In the genomic region with DNA sequence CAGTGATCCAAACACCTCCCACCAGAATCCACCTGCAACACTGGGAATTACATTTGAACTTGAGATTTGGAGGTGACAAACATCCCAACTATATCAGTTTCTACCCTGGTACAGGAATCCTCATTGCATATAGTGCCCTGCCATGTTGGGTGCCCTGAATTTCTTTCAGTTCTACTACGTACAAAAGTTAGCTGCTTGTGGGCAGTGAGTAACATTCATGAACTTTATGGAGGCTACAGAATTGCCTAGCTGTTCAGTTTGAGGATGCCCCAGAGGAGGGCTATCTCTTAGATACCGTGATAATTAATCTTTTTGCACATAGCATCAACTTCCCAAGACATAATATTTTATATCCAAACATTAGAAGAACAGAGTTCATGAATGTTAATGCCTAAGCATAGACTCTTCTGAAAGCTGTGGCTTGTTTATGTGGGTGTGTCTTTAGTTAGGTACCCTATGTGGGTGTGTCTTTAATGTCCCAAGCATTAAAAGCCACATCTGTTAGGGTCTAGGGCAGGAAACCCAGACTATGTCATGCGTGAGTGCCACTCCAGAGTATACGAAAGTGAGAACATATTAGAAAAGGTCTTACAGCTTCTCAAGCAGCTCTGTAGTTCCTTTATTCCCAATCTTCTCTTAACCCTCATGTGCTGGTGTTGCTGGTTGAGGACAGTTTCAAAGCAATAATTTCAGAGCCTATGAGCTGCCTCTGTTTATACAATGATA, we compare ENCODE assay signal across 11 cellular contexts. TPM values are rescaled to one million over a fixed set of nuclear protein-coding genes. Genes with fewer than 3 reads are reported as not detected.
DNase-seq lines count a peak whose midpoint lies in the region; ATAC-seq and TF ChIP-seq lines count a peak whose summit lies in the region.
"Had no signal": no experiment of that assay in that cellular context is flagged by ENCODE, and none has a peak within 500 bp of the region (broad histone marks: within the 10 kb centered on the region; RNA-seq: fewer than 3 reads in every experiment).

No MANE protein-coding gene starts in this region.

- no peaks in the 10 kb centered on the region for H3K36me3 Mint-ChIP-seq in naive B cell
- H3K36me3 Mint-ChIP-seq in activated T-helper 2 cell treated with anti-CD3 and anti-CD28 coated beads, Interferon-gamma antibody, Interleukin-2, Interleukin-4, amounts not matched to agents 10 μg/mL and 5 μg/mL and 100 μg/mL, durations not matched to agents 14 hours and 24 hours and 36 hours (ENCODE audit: low read depth): no peaks in the 10 kb centered on the region

- no peak for TF ChIP-seq EP300 in gastroesophageal sphincter (IDR thresholded peaks at IDR 0.05)

- no peaks in the 10 kb centered on the region for H3K36me3 ChIP-seq in MG63
- H3K36me3 ChIP-seq in gastroesophageal sphincter: no peaks in the 10 kb centered on the region
- H3K36me3 ChIP-seq: cardiac muscle cell had no signal

- ATAC-seq in GM18870 (IDR thresholded peaks at IDR 0.05; ENCODE audit: unreplicated experiment): peak; percentile 90
- peak; percentile 90 for ATAC-seq in GM21717 (IDR thresholded peaks at IDR 0.05; ENCODE audit: unreplicated experiment)
- peak; percentile 88 for ATAC-seq in HG03175 (IDR thresholded peaks at IDR 0.05; ENCODE audit: unreplicated experiment)
- ATAC-seq in naive B cell (ENCODE audit: low read depth in 2 of 2): peak; percentile 99
- ATAC-seq in gastroesophageal sphincter: no peak

- WGBS in gastroesophageal sphincter (ENCODE audit: low coverage in 1 of 2), 2 donors: 74 to 82% methylated on average over 2 to 4 of the region's 4 CpGs

- H3K4me3 ChIP-seq in MG63: no peak overlapping the region
- no peak overlapping the region for H3K4me3 ChIP-seq in gastroesophageal sphincter
- H3K4me3 ChIP-seq: cardiac muscle cell had no signal

- H3K9me3 ChIP-seq in MG63 (no peaks in the 10 kb centered on the region), gastroesophageal sphincter (no peaks in the 10 kb centered on the region)

- no peaks in the 10 kb centered on the region for H3K27me3 Mint-ChIP-seq in naive B cell
- H3K27me3 Mint-ChIP-seq in activated T-helper 2 cell treated with anti-CD3 and anti-CD28 coated beads, Interferon-gamma antibody, Interleukin-2, Interleukin-4, amounts not matched to agents 10 μg/mL and 5 μg/mL and 100 μg/mL, durations not matched to agents 14 hours and 24 hours and 36 hours (ENCODE audit: low read depth): no peaks in the 10 kb centered on the region
- H3K27me3 Mint-ChIP-seq: activated T-cell treated with anti-CD3 and anti-CD28 coated beads, Interleukin-2, amount 50 U/mL, for 24 hours had no signal

- TF ChIP-seq CTCF in gastroesophageal sphincter (IDR thresholded peaks at IDR 0.05): no peak

- H3K4me1 ChIP-seq in gastroesophageal sphincter: no peaks in the 10 kb centered on the region

- H3K9me3 Mint-ChIP-seq in naive B cell: peaks cover 0 to 4% (median 0%) of the 10 kb centered on the region in 7 donors
- no peaks in the 10 kb centered on the region for H3K9me3 Mint-ChIP-seq in activated T-helper 2 cell treated with anti-CD3 and anti-CD28 coated beads, Interferon-gamma antibody, Interleukin-2, Interleukin-4, amounts not matched to agents 10 μg/mL and 5 μg/mL and 100 μg/mL, durations not matched to agents 14 hours and 24 hours and 36 hours
- H3K9me3 Mint-ChIP-seq: activated T-cell treated with anti-CD3 and anti-CD28 coated beads, Interleukin-2, amount 50 U/mL, for 24 hours had no signal

- peaks cover 19 to 29% (median 20%) of the 10 kb centered on the region in 3 donors for H3K4me1 Mint-ChIP-seq in naive B cell
- peaks cover 1% of the 10 kb centered on the region for H3K4me1 Mint-ChIP-seq in activated T-helper 2 cell treated with anti-CD3 and anti-CD28 coated beads, Interferon-gamma antibody, Interleukin-2, Interleukin-4, amounts not matched to agents 10 μg/mL and 5 μg/mL and 100 μg/mL, durations not matched to agents 14 hours and 24 hours and 36 hours (ENCODE audit: low read depth)

- H3K27me3 ChIP-seq in MG63 (no peaks in the 10 kb centered on the region), gastroesophageal sphincter (no peaks in the 10 kb centered on the region)
- H3K27me3 ChIP-seq: cardiac muscle cell had no signal

- H3K27ac Mint-ChIP-seq in naive B cell: peak overlapping the region; percentile 8 to 86 (median 72)
- H3K27ac Mint-ChIP-seq in activated T-helper 2 cell treated with anti-CD3 and anti-CD28 coated beads, Interferon-gamma antibody, Interleukin-2, Interleukin-4, amounts not matched to agents 10 μg/mL and 5 μg/mL and 100 μg/mL, durations not matched to agents 14 hours and 24 hours and 36 hours: no peak overlapping the region
- H3K27ac Mint-ChIP-seq: activated T-cell treated with anti-CD3 and anti-CD28 coated beads, Interleukin-2, amount 50 U/mL, for 24 hours had no signal

- peak; percentile 52 for DNase-seq in naive B cell
- DNase-seq in activated T-helper 2 cell treated with anti-CD3 and anti-CD28 coated beads, Interferon-gamma antibody, Interleukin-2, Interleukin-4, amounts not matched to agents 10 μg/mL and 5 μg/mL and 100 μg/mL, durations not matched to agents 14 hours and 24 hours and 36 hours (ENCODE audit: low spot score): no peak
- DNase-seq in MG63: no peak
- no peak for DNase-seq in NCI-H2107 (lab: John Stamatoyannopoulos, UW)
- DNase-seq: activated T-cell treated with anti-CD3 and anti-CD28 coated beads, Interleukin-2, amount 50 U/mL, for 24 hours; islet precursor cell had no signal

- intact Hi-C loops in activated T-helper 2 cell treated with anti-CD3 and anti-CD28 coated beads, Interferon-gamma antibody, Interleukin-2, Interleukin-4, amounts not matched to agents 10 μg/mL and 5 μg/mL and 100 μg/mL, durations not matched to agents 14 hours and 24 hours and 36 hours (cut with micrococcal nuclease): no loop called here

- no peak for TF ChIP-seq POLR2A in gastroesophageal sphincter (IDR thresholded peaks at IDR 0.05)

- H3K27ac ChIP-seq in gastroesophageal sphincter: no peak overlapping the region
- H3K27ac ChIP-seq: cardiac muscle cell had no signal

- peak overlapping the region in 7 of 8 donors; percentile 14 to 74 (median 47) for H3K4me3 Mint-ChIP-seq in naive B cell
- no peak overlapping the region for H3K4me3 Mint-ChIP-seq in activated T-helper 2 cell treated with anti-CD3 and anti-CD28 coated beads, Interferon-gamma antibody, Interleukin-2, Interleukin-4, amounts not matched to agents 10 μg/mL and 5 μg/mL and 100 μg/mL, durations not matched to agents 14 hours and 24 hours and 36 hours (ENCODE audit: low read depth)
- H3K4me3 Mint-ChIP-seq: activated T-cell treated with anti-CD3 and anti-CD28 coated beads, Interleukin-2, amount 50 U/mL, for 24 hours had no signal

RNA-seq across cellular contexts. Expression of gene CHD1, which starts 47.0 kb away (rescaled TPM):
- polyA plus RNA-seq in naive B cell (ENCODE audit: low read depth in 6 of 6): 10 to 100 TPM in 4 of 6 donors, 1 to 10 TPM in 2; 4.1 to 12.2 (median 10.9) TPM
- 67.6 and 72.1 TPM in 2 replicates for total RNA-seq in activated T-helper 2 cell treated with anti-CD3 and anti-CD28 coated beads, Interferon-gamma antibody, Interleukin-2, Interleukin-4, amounts not matched to agents 10 μg/mL and 5 μg/mL and 100 μg/mL, durations not matched to agents 14 hours and 24 hours and 36 hours
- 27.0 and 43.4 TPM in 2 replicates for total RNA-seq in MG63 (2014; rRNA removed; shearing (Covaris generic); ENCODE audit: low replicate concordance)
- 10 to 100 TPM; 22.7 to 58.1 (median 48.2) TPM for total RNA-seq in gastroesophageal sphincter
